Comparison of ENCODE assay signal across 1 cellular context in genomic region chr16:56653218-56653617, GRCh38.
TF ChIP-seq lines count a peak whose summit lies in the region.

No MANE protein-coding gene starts in this region.

TF ChIP-seq in HCT116, 20 proteins besides CTCF, POLR2A, EP300 and RAD21:
- TF ChIP-seq MAX (IDR thresholded peaks at IDR 0.05) (no peak), POLR2AphosphoS5 (IDR thresholded peaks at IDR 0.05; ENCODE audit: low read depth, low read length) (no peak), REST (IDR thresholded peaks at IDR 0.05; ENCODE audit: low read depth) (no peak), EZH2 (IDR thresholded peaks at IDR 0.05) (no peak), EGR1 (IDR thresholded peaks at IDR 0.05; ENCODE audit: low read depth) (no peak), ELF1 (IDR thresholded peaks at IDR 0.05; ENCODE audit: borderline replicate concordance, low read depth) (no peak), CEBPB (IDR thresholded peaks at IDR 0.05; ENCODE audit: low read depth) (no peak), TCF7L2 (IDR thresholded peaks at IDR 0.05; ENCODE audit: borderline replicate concordance, extremely low read depth, insufficient read depth, insufficient read length) (no peak), JUND (IDR thresholded peaks at IDR 0.05) (no peak), CBX3 (IDR thresholded peaks at IDR 0.05; ENCODE audit: low read depth) (no peak), SRF (IDR thresholded peaks at IDR 0.05; ENCODE audit: low read depth) (no peak), ZBTB33 (IDR thresholded peaks at IDR 0.05; ENCODE audit: extremely low read depth, insufficient replicate concordance, low read length) (no peak), ATF3 (IDR thresholded peaks at IDR 0.05) (no peak), ZNF274 (IDR thresholded peaks at IDR 0.05; ENCODE audit: low read depth, low read length) (no peak), YY1 (IDR thresholded peaks at IDR 0.05; ENCODE audit: extremely low read depth, insufficient replicate concordance, low read depth, low read length) (no peak), ZFX (IDR thresholded peaks at IDR 0.05) (no peak), SIN3A (IDR thresholded peaks at IDR 0.05; ENCODE audit: low read depth) (no peak)
